In genomic region chr20:39767352-39767751, GRCh38 we compare ENCODE assay signal across 28 cellular contexts.
"Had no signal": no experiment of that assay in that cellular context is flagged by ENCODE, and none has a peak within 500 bp of the region (broad histone marks: within the 10 kb centered on the region; RNA-seq: fewer than 3 reads in every experiment).

No MANE protein-coding gene starts in this region.

- H3K4me1 ChIP-seq: colonic mucosa, esophagus muscularis mucosa, foreskin keratinocyte, gastrocnemius medialis, gastroesophageal sphincter, heart left ventricle, heart right ventricle had no signal

- H3K27ac ChIP-seq: colonic mucosa, coronary artery, dorsolateral prefrontal cortex, epithelial cell of prostate, esophagus muscularis mucosa, esophagus squamous epithelium, foreskin keratinocyte, gastrocnemius medialis, gastroesophageal sphincter, heart left ventricle, heart right ventricle had no signal

- H3K4me3 ChIP-seq: colonic mucosa, coronary artery, dorsolateral prefrontal cortex, esophagus muscularis mucosa, esophagus squamous epithelium, gastrocnemius medialis, gastroesophageal sphincter, heart left ventricle, heart right ventricle had no signal

- H3K27me3 ChIP-seq: colonic mucosa, dorsolateral prefrontal cortex, esophagus muscularis mucosa, esophagus squamous epithelium, foreskin keratinocyte, gastrocnemius medialis, gastroesophageal sphincter, heart left ventricle, heart right ventricle had no signal

- FAIRE-seq: colon, endometrium, endothelial cell of umbilical vein, frontal cortex had no signal

- DNase-seq: colonic mucosa; cortex of kidney; dermis blood vessel endothelial cell; dorsolateral prefrontal cortex; effector CD4-positive, alpha-beta T cell; effector CD8-positive, alpha-beta T cell; effector memory CD4-positive, alpha-beta T cell; effector memory CD8-positive, alpha-beta T cell; endodermal cell; erythroblast; esophagus squamous epithelium; foreskin fibroblast; foreskin keratinocyte; foreskin melanocyte; gastrocnemius medialis; glutamatergic neuron; head of caudate nucleus; heart left ventricle; heart right ventricle had no signal

- H3K36me3 ChIP-seq: colonic mucosa, esophagus muscularis mucosa, esophagus squamous epithelium, gastrocnemius medialis, gastroesophageal sphincter, heart left ventricle, heart right ventricle had no signal

- H3K9me3 ChIP-seq: colonic mucosa had no signal

- ATAC-seq: effector memory CD8-positive, alpha-beta T cell; esophagus mucosa; foreskin keratinocyte; gastrocnemius medialis; gastroesophageal sphincter; heart left ventricle; heart right ventricle had no signal
